ENCODE assay signal across 8 cellular contexts in genomic region chr6:16731503-16732018, GRCh38. TPM values are rescaled to one million over a fixed set of nuclear protein-coding genes. Genes with fewer than 3 reads are reported as not detected.
DNase-seq lines count a peak whose midpoint lies in the region; ATAC-seq and TF ChIP-seq lines count a peak whose summit lies in the region.

No MANE protein-coding gene starts in this region.

- no peak for TF ChIP-seq CTCF in GM10266 (IDR thresholded peaks at IDR 0.05; ENCODE audit: control insufficient read depth, insufficient read depth, low read depth, missing control alignments)

- H3K9me3 Mint-ChIP-seq in dendritic cell treated with granulocyte-macrophage colony-stimulating factor and Interleukin-4, amounts not matched to agents 40 ng/mL and 50 ng/mL, for 4 days, result no peaks in the 10 kb centered on the region

- H3K36me3 Mint-ChIP-seq in dendritic cell treated with granulocyte-macrophage colony-stimulating factor and Interleukin-4, amounts not matched to agents 40 ng/mL and 50 ng/mL, for 4 days (ENCODE audit: low read depth), result peaks cover 45% of the 10 kb centered on the region

- ATAC-seq in GM21381 (IDR thresholded peaks at IDR 0.05; ENCODE audit: unreplicated experiment) (peak; percentile 98), HG03571 (IDR thresholded peaks at IDR 0.05; ENCODE audit: unreplicated experiment) (peak; percentile 97)

- H3K4me1 Mint-ChIP-seq in dendritic cell treated with granulocyte-macrophage colony-stimulating factor and Interleukin-4, amounts not matched to agents 40 ng/mL and 50 ng/mL, for 4 days (ENCODE audit: low read depth), result peaks cover 68% of the 10 kb centered on the region

- H3K27ac Mint-ChIP-seq in dendritic cell treated with granulocyte-macrophage colony-stimulating factor and Interleukin-4, amounts not matched to agents 40 ng/mL and 50 ng/mL, for 4 days, result peak overlapping the region; percentile 64

- intact Hi-C loops in dendritic cell treated with granulocyte-macrophage colony-stimulating factor and Interleukin-4, amounts not matched to agents 40 ng/mL and 50 ng/mL, for 4 days (cut with micrococcal nuclease), result no loop called here

- no peaks in the 10 kb centered on the region for H3K27me3 Mint-ChIP-seq in dendritic cell treated with granulocyte-macrophage colony-stimulating factor and Interleukin-4, amounts not matched to agents 40 ng/mL and 50 ng/mL, for 4 days

- DNase-seq in GM10266 (ENCODE audit: extremely low spot score) (peak; percentile 32), mucosa of gallbladder (ENCODE audit: low spot score) (no peak), NCI-H187 treated with DMSO at 0.1 percent for 48 hours (lab: John Stamatoyannopoulos, UW) (no peak), NCI-H128 (lab: John Stamatoyannopoulos, UW; ENCODE audit: unreplicated experiment) (no peak), AG08395 (ENCODE audit: low spot score) (no peak)

- peak overlapping the region; percentile 13 for H3K4me3 Mint-ChIP-seq in dendritic cell treated with granulocyte-macrophage colony-stimulating factor and Interleukin-4, amounts not matched to agents 40 ng/mL and 50 ng/mL, for 4 days

RNA-seq across cellular contexts. Expression of gene ATXN1, which starts 29.7 kb away (rescaled TPM):
- 71.0 TPM for total RNA-seq in mucosa of gallbladder
